ENCODE assay signal across 24 cellular contexts in genomic region chr13:24287748-24288287, GRCh38. TPM values are rescaled to one million over a fixed set of nuclear protein-coding genes. Genes with fewer than 3 reads are reported as not detected.
A peak's percentile ranks its signal among the peaks of the same experiment; 100 is the strongest.
DNase-seq lines count a peak whose midpoint lies in the region; ATAC-seq and TF ChIP-seq lines count a peak whose summit lies in the region.
"Had no signal": no experiment of that assay in that cellular context is flagged by ENCODE, and none has a peak within 500 bp of the region (broad histone marks: within the 10 kb centered on the region; RNA-seq: fewer than 3 reads in every experiment).

No MANE protein-coding gene starts in this region.

- TF ChIP-seq CTCF in SK-N-SH (IDR thresholded peaks at IDR 0.05), result no peak
- TF ChIP-seq CTCF in CD8-positive, alpha-beta T cell (IDR thresholded peaks at IDR 0.05), result no peak
- no peak for TF ChIP-seq CTCF in lower lobe of right lung (IDR thresholded peaks at IDR 0.05)

- H3K4me1 Mint-ChIP-seq in CD8-positive, alpha-beta T cell (ENCODE audit: low read depth), result peaks cover 13% of the 10 kb centered on the region

- POLR2A ChIA-PET in SK-N-SH (lab: Yijun Ruan, JAX), result interaction anchor here (0.5 to 0.6 kb wide), 2 partner anchors 17 to 340 kb away, joined by 3 read pairs; no protein-coding TSS in a partner anchor
- POLR2A ChIA-PET in CD8-positive, alpha-beta T cell (lab: Charles Lee), result interaction anchor here (4.3 kb wide), 1 partner anchor 18 kb away, joined by 15 read pairs; no protein-coding TSS in a partner anchor

- TF ChIP-seq EP300 in SK-N-SH (IDR thresholded peaks at IDR 0.05; ENCODE audit: borderline replicate concordance in 1 of 2, low read depth in 1 of 2, low read length in 1 of 2), result no peak

- H3K27me3 Mint-ChIP-seq in CD8-positive, alpha-beta T cell (ENCODE audit: low read depth), result no peaks in the 10 kb centered on the region
- H3K27me3 Mint-ChIP-seq: CD4-positive, alpha-beta T cell had no signal

- H3K4me2 ChIP-seq in SK-N-SH, result no peak overlapping the region
- no peak overlapping the region for H3K4me2 ChIP-seq in GM23248 (ENCODE audit: unreplicated experiment)

- in situ Hi-C loops in GM23248 (cut with MboI), result no loop called here

- H3K9me2 ChIP-seq in SK-N-SH, result no peaks in the 10 kb centered on the region
- H3K9me2 ChIP-seq in GM23248 (ENCODE audit: insufficient read depth), result no peaks in the 10 kb centered on the region

- H3K4me3 ChIP-seq in SK-N-SH (ENCODE audit: low read depth in 2 of 2, low read length in 1 of 2) (no peak overlapping the region), lower lobe of right lung (no peak overlapping the region), GM23248 (no peak overlapping the region)
- no peak overlapping the region for H3K4me3 ChIP-seq in CD8-positive, alpha-beta T cell (ENCODE audit: low read depth, low read length)
- H3K4me3 ChIP-seq: MG63 had no signal

- TF ChIP-seq RAD21 in SK-N-SH (IDR thresholded peaks at IDR 0.05; ENCODE audit: low read length), result no peak; the same call in 1 of the 2 replicates

- H3K27me3 ChIP-seq in SK-N-SH (ENCODE audit: insufficient read depth), result no peaks in the 10 kb centered on the region
- no peaks in the 10 kb centered on the region for H3K27me3 ChIP-seq in CD8-positive, alpha-beta T cell (ENCODE audit: insufficient read depth, low read length)
- H3K27me3 ChIP-seq in lower lobe of right lung (ENCODE audit: low read depth), result no peaks in the 10 kb centered on the region
- no peaks in the 10 kb centered on the region for H3K27me3 ChIP-seq in GM23248 (replicated peaks; ENCODE audit: insufficient read depth)
- H3K27me3 ChIP-seq: BE2C, MG63 had no signal

- ATAC-seq in SK-N-SH treated with all-trans-retinoic acid at 6 μM for 48 hours, result no peak
- no peak for ATAC-seq in CD8-positive, alpha-beta T cell
- ATAC-seq in lower lobe of right lung, result peak; percentile 23 to 62

- H3F3A ChIP-seq in SK-N-SH (replicated peaks; ENCODE audit: insufficient read depth), result no peaks in the 10 kb centered on the region
- no peaks in the 10 kb centered on the region for H3F3A ChIP-seq in GM23248 (ENCODE audit: insufficient read depth)

- H3K27ac Mint-ChIP-seq in CD8-positive, alpha-beta T cell, result peak overlapping the region; percentile 39

- H3K36me3 ChIP-seq in SK-N-SH (replicated peaks in 1 of 2; ENCODE audit: control insufficient read depth in 1 of 2, insufficient read depth in 2 of 2, low read length in 1 of 2), result peaks cover 3 to 7% of the 10 kb centered on the region in 2 experiments
- H3K36me3 ChIP-seq in CD8-positive, alpha-beta T cell (ENCODE audit: insufficient read depth, low read length), result peaks cover 82% of the 10 kb centered on the region
- peaks cover 91% of the 10 kb centered on the region for H3K36me3 ChIP-seq in lower lobe of right lung
- peaks cover 6% of the 10 kb centered on the region; the same call in 1 of the 2 replicates for H3K36me3 ChIP-seq in GM23248 (ENCODE audit: low read depth)
- H3K36me3 ChIP-seq: BE2C, MG63 had no signal

- H3K9ac ChIP-seq in SK-N-SH, result no peak overlapping the region
- H3K9ac ChIP-seq in GM23248, result no peak overlapping the region

- 82% methylated on average over 8 of the region's 8 CpGs for WGBS in SK-N-SH (ENCODE audit: low lambda C conversion rate)
- 86 to 95% methylated on average over 8 of the region's 8 CpGs for WGBS in GM23248 (ENCODE audit: low coverage in 1 of 2, low lambda C conversion rate in 2 of 2, missing lambda C conversion rate in 2 of 2), 2 experiments

- no peak overlapping the region for H3K4me3 Mint-ChIP-seq in CD8-positive, alpha-beta T cell
- H3K4me3 Mint-ChIP-seq: CD4-positive, alpha-beta T cell had no signal

- peaks cover 95% of the 10 kb centered on the region for H3K36me3 Mint-ChIP-seq in CD8-positive, alpha-beta T cell

- DNase-seq in SK-N-SH (peak; percentile 70), MV-4-11 (lab: John Stamatoyannopoulos, UW) (peak; percentile 7), lower lobe of right lung (no peak), GM23248 (no peak), epidermal melanocyte (ENCODE audit: insufficient read length, low spot score) (no peak), NCI-H187 treated with DMSO at 0.1 percent for 48 hours (lab: John Stamatoyannopoulos, UW) (no peak)
- DNase-seq in CD8-positive, alpha-beta T cell, result no peak
- DNase-seq: BE2C; Caco-2; CD4-positive, alpha-beta T cell; DND-41; H7; MG63; NCI-H1105; NCI-H146; NCI-H2029 treated with DMSO at 0.1 percent for 48 hours; NCI-H226; NCI-H510A treated with DMSO at 0.1 percent for 48 hours; NCI-H748 treated with DMSO at 0.1 percent for 48 hours; SIG-M5 had no signal

- H3K79me2 ChIP-seq in SK-N-SH (ENCODE audit: insufficient read depth), result no peaks in the 10 kb centered on the region
- H3K79me2 ChIP-seq in GM23248 (ENCODE audit: insufficient read depth), result no peaks in the 10 kb centered on the region

- no peaks in the 10 kb centered on the region for H3K9me3 Mint-ChIP-seq in CD8-positive, alpha-beta T cell
- H3K9me3 Mint-ChIP-seq: CD4-positive, alpha-beta T cell had no signal

- H3K4me1 ChIP-seq in SK-N-SH (ENCODE audit: control insufficient read depth in 1 of 2, insufficient read depth in 2 of 2, low read depth in 1 of 2, low read length in 1 of 2), result peaks cover 0 to 6% of the 10 kb centered on the region in 2 experiments; a peak in 2 of 4 replicates
- H3K4me1 ChIP-seq in CD8-positive, alpha-beta T cell (ENCODE audit: insufficient read depth, low read length), result no peaks in the 10 kb centered on the region
- peaks cover 8% of the 10 kb centered on the region for H3K4me1 ChIP-seq in lower lobe of right lung
- no peaks in the 10 kb centered on the region for H3K4me1 ChIP-seq in GM23248 (ENCODE audit: insufficient read depth)
- H3K4me1 ChIP-seq: BE2C, Caco-2 had no signal

- H3K9me3 ChIP-seq in SK-N-SH (no peaks in the 10 kb centered on the region), lower lobe of right lung (no peaks in the 10 kb centered on the region), GM23248 (ENCODE audit: low read depth) (no peaks in the 10 kb centered on the region)
- H3K9me3 ChIP-seq in CD8-positive, alpha-beta T cell (ENCODE audit: low read length), result no peaks in the 10 kb centered on the region
- H3K9me3 ChIP-seq: BE2C, Caco-2, MG63 had no signal

- intact Hi-C loops in CD8-positive, alpha-beta T cell (cut with DNase I, micrococcal nuclease), result no loop called here
- intact Hi-C loops in lower lobe of right lung (cut with DNase I), result no loop called here

- no peaks in the 10 kb centered on the region for H4K20me1 ChIP-seq in SK-N-SH (ENCODE audit: insufficient read depth)
- H4K20me1 ChIP-seq in GM23248 (ENCODE audit: insufficient read depth), result no peaks in the 10 kb centered on the region

- CTCF ChIA-PET in SK-N-SH (lab: Yijun Ruan, JAX), result interaction anchor here (0.6 to 1.5 kb wide), 2 partner anchors 16 to 19 kb away, joined by 3 to 4 read pairs; no protein-coding TSS in a partner anchor
- CTCF ChIA-PET in CD8-positive, alpha-beta T cell (lab: Charles Lee), result interaction anchor here (1.1 kb wide), 1 partner anchor 9 kb away, joined by 3 read pairs; no protein-coding TSS in a partner anchor

- no peak overlapping the region for H2AFZ ChIP-seq in SK-N-SH (ENCODE audit: low read depth)
- no peak overlapping the region for H2AFZ ChIP-seq in GM23248

- H3K27ac ChIP-seq in SK-N-SH (ENCODE audit: low read depth in 2 of 2, low read length in 1 of 2) (no peak overlapping the region; a peak in 1 of 4 replicates), lower lobe of right lung (no peak overlapping the region), GM23248 (no peak overlapping the region)
- H3K27ac ChIP-seq in CD8-positive, alpha-beta T cell (ENCODE audit: low read depth, low read length), result no peak overlapping the region
- H3K27ac ChIP-seq: RWPE1 had no signal

TF ChIP-seq in SK-N-SH, 30 proteins besides CTCF, POLR2A, EP300 and RAD21 (continues in another document):
- TF ChIP-seq GATA2 (CRISPR knock-in tag; IDR thresholded peaks at IDR 0.05) (peak; percentile 72), FOSL2 (IDR thresholded peaks at IDR 0.05; ENCODE audit: borderline replicate concordance, low read depth) (no peak), MXI1 (IDR thresholded peaks at IDR 0.05; ENCODE audit: low read depth, low read length) (peak; percentile 25; the same call in 1 of the 2 replicates), USF1 (IDR thresholded peaks at IDR 0.05; ENCODE audit: borderline replicate concordance, low read depth) (no peak)

TF ChIP-seq in SK-N-SH treated with all-trans-retinoic acid at 6 μM for 48 hours, 23 proteins besides CTCF, POLR2A, EP300 and RAD21:
- TF ChIP-seq PPARA (CRISPR knock-in tag; IDR thresholded peaks at IDR 0.05; ENCODE audit: borderline replicate concordance) (no peak), TCF4 (CRISPR knock-in tag; IDR thresholded peaks at IDR 0.05; ENCODE audit: borderline replicate concordance) (no peak), POU6F1 (CRISPR knock-in tag; IDR thresholded peaks at IDR 0.05; ENCODE audit: borderline replicate concordance, low read depth) (no peak)

RNA-seq across cellular contexts. Expression of gene C1QTNF9, which starts 21.6 kb away (rescaled TPM):
- polyA plus RNA-seq in SK-N-SH (2012; rRNA removed), result not detected in 2 replicates
- polyA plus RNA-seq in SK-N-SH (2012; cell fraction: cytosol; rRNA removed), result not detected in 2 replicates
- polyA plus RNA-seq in SK-N-SH (2012; cell fraction: nucleus; rRNA removed), result 0.05 TPM in 1 of 2 replicates, not detected in the other
- under 1 TPM in 1 of 2 experiments, not detected in 1; 0.17 TPM for total RNA-seq in CD8-positive, alpha-beta T cell
- not detected for total RNA-seq in lower lobe of right lung
- not detected in 2 replicates for total RNA-seq in GM23248 (2014; rRNA removed; shearing (Covaris generic))
- polyA plus RNA-seq in GM23248 (2016; fragmentation: Nextera tagmentation; extraction: Ambion mirVana), result 0.10 TPM in 2 replicates
- total RNA-seq: Caco-2; CD4-positive, alpha-beta T cell; G401; LHCN-M2 had no signal

Comparison
In these comparisons a context has a peak if more than half of its experiments do, and no peak if none do; other contexts are left out.
1. DNase-seq: peak in SK-N-SH (single experiment) and MV-4-11 (single experiment); none in CD8-positive, alpha-beta T cell (0 of 7), lower lobe of right lung (single experiment), GM23248 (single experiment), epidermal melanocyte (single experiment) and NCI-H187 treated with DMSO at 0.1 percent for 48 hours (single experiment).
2. ATAC-seq: peak in lower lobe of right lung (2 of 2); none in SK-N-SH treated with all-trans-retinoic acid at 6 μM for 48 hours (single experiment) and CD8-positive, alpha-beta T cell (single experiment).